Comparison of ENCODE assay signal across 27 cellular contexts in the genomic region with DNA sequence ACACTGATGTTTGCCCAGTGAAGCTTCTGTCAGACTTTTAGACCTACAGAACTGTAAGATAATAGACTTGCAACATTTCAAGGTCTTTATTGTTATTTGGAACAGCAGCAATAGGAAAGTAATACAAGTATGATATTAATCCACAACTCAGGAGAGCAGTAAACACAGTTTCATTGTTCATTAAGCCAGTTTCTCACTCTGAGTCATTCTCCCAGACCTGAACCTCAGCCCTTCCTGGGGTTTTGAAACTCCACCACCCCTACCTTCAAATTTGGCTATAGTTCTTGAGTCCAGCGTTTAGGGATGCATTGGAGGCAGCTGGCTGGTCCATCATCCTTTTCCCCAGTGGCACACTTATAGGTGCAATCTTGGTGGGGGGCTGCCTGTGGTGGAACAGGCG.
A peak's percentile ranks its signal among the peaks of the same experiment; 100 is the strongest.
DNase-seq lines count a peak whose midpoint lies in the region; ATAC-seq and FAIRE-seq lines count a peak whose summit lies in the region.
"Had no signal": no experiment of that assay in that cellular context is flagged by ENCODE, and none has a peak within 500 bp of the region (broad histone marks: within the 10 kb centered on the region; RNA-seq: fewer than 3 reads in every experiment).

No MANE protein-coding gene starts in this region.

- no peaks in the 10 kb centered on the region for H3K4me1 ChIP-seq in Karpas-422 (ENCODE audit: low read length)

- H3K4me2 ChIP-seq in Karpas-422 (ENCODE audit: low read depth, low read length, poor library complexity, severe bottlenecking), result no peak overlapping the region
- H3K4me2 ChIP-seq: PC-9, SK-N-SH had no signal

- no peaks in the 10 kb centered on the region for H3K79me2 ChIP-seq in Karpas-422 (ENCODE audit: low read length)

- H3K36me3 ChIP-seq in Karpas-422 (ENCODE audit: insufficient read depth, low read length), result no peaks in the 10 kb centered on the region

- H3K9me3 ChIP-seq in Karpas-422 (ENCODE audit: low read length), result no peaks in the 10 kb centered on the region
- H3K9me3 ChIP-seq: mucosa of descending colon, SK-N-SH had no signal

- ATAC-seq in GM19467 (IDR thresholded peaks at IDR 0.05; ENCODE audit: unreplicated experiment) (peak; percentile 82), HG02759 (IDR thresholded peaks at IDR 0.05; ENCODE audit: unreplicated experiment) (peak; percentile 56), HG03354 (IDR thresholded peaks at IDR 0.05; ENCODE audit: poor library complexity, severe bottlenecking, unreplicated experiment) (peak; percentile 92)
- ATAC-seq: mucosa of descending colon, right cardiac atrium had no signal

- H3K9ac ChIP-seq in Karpas-422 (ENCODE audit: low read length), result no peak overlapping the region
- H3K9ac ChIP-seq: SK-N-SH had no signal

- DNase-seq in GM18507 (ENCODE audit: extremely low spot score, insufficient read length, low read depth) (no peak), NCI-H446 treated with DMSO at 0.1 percent for 48 hours (lab: John Stamatoyannopoulos, UW) (no peak), Karpas-422 (no peak), NCI-H1436 treated with DMSO at 0.1 percent for 48 hours (lab: John Stamatoyannopoulos, UW) (no peak), HUDEP-2 (lab: John Stamatoyannopoulos, UW; ENCODE audit: unreplicated experiment in 76 of 76) (no peak)
- DNase-seq: ACHN; activated CD4-positive, alpha-beta T cell treated with anti-CD3 and anti-CD28 coated beads for 4 hours; activated CD8-positive, alpha-beta memory T cell treated with anti-CD3 and anti-CD28 coated beads, Interleukin-2, amount 50 U/mL, for 48 hours; activated naive CD4-positive, alpha-beta T cell; CD4-positive, CD25-positive, alpha-beta regulatory T cell; DMS79; foreskin fibroblast; IMR-90; mucosa of descending colon; NCI-H2081; NCI-H526 treated with DMSO at 0.1 percent for 48 hours; PC-9; right cardiac atrium; SK-N-SH; stimulated activated naive CD8-positive, alpha-beta T cell treated with anti-CD3 and anti-CD28 coated beads, Interleukin-15, amount 100 ng/mL, for 72 hours had no signal

- H3K9me2 ChIP-seq in Karpas-422 (replicated peaks; ENCODE audit: insufficient read depth, low read length), result no peaks in the 10 kb centered on the region
- H3K9me2 ChIP-seq: SK-N-SH had no signal

- FAIRE-seq in GM18507 (lab: Jason Lieb, UNC), result peak; percentile 88
- FAIRE-seq: astrocyte, endothelial cell of umbilical vein, H54, urothelium cell line had no signal

- no peaks in the 10 kb centered on the region for H4K20me1 ChIP-seq in Karpas-422 (ENCODE audit: insufficient read depth, low read depth, low read length)

- no peak overlapping the region for H2AFZ ChIP-seq in Karpas-422 (ENCODE audit: low read length)
- H2AFZ ChIP-seq: PC-9 had no signal

- no peak overlapping the region for H3K27ac ChIP-seq in Karpas-422 (ENCODE audit: low read length)
- H3K27ac ChIP-seq: PC-9 had no signal

- no peaks in the 10 kb centered on the region for H3K27me3 ChIP-seq in Karpas-422 (ENCODE audit: low read length)

- H3K4me3 ChIP-seq in Karpas-422 (ENCODE audit: low read length), result no peak overlapping the region
- H3K4me3 ChIP-seq: mucosa of descending colon, PC-9 had no signal
